In the genomic region with DNA sequence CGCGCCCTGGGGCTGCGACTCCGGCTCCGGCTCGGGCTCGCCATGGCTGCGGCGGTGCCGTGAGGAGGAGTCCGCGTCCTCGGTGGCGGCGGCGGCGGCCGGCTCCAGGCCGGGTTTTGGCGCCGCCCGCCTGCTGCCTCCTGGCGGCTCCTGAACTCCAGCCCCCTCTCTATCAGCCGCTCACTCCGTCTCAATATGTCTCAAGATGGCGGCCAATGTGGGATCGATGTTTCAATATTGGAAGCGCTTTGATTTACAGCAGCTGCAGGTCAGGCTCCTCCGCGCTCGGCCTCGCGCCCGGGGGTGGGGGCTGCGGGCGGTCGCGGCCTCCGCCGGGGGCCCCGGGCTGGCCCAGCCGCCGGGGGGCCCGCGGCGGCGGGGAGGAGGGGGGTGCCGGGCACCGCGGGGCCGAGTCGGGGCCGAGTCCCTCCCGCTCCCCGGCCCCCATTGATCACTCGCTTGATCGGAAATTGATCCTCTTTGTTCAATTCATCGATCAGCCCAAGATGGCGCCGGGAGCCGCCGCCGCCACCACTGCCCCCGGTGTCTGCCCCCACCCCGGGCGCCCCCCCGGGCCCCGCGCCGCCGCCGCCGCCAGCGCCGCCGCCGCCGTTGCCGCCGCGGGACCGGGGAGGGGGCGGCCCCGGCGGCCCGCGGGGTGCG, we compare ENCODE assay signal across 8 cellular contexts.
DNase-seq lines count a peak whose midpoint lies in the region; ATAC-seq and TF ChIP-seq lines count a peak whose summit lies in the region.

No MANE protein-coding gene starts in this region.

- in situ Hi-C loops in GM18951 (cut with MboI; ENCODE audit: low sequenced_read_pairs, unreplicated experiment): no loop called here

- H3K4me3 ChIP-seq in AG09309 (ENCODE audit: control insufficient read depth, low read depth, low read length): peak overlapping the region; percentile 79

- TF ChIP-seq CTCF in AG09309 (IDR thresholded peaks at IDR 0.05; ENCODE audit: control insufficient read depth, insufficient read depth, low read depth, low read length, missing control alignments): peak; percentile 2

- peak; percentile 52 for ATAC-seq in HG03196 (IDR thresholded peaks at IDR 0.05; ENCODE audit: unreplicated experiment)

- TF ChIP-seq POLR2A in GM18951 (IDR thresholded peaks at IDR 0.05; ENCODE audit: extremely low read depth, insufficient read depth, insufficient read length): peak; percentile 52

- peak; percentile 42 for DNase-seq in AG09309 (ENCODE audit: low read depth)
- peak; percentile 94 for DNase-seq in NCI-H69 (lab: John Stamatoyannopoulos, UW)
- peak; percentile 56 to 62 for DNase-seq in activated CD4-positive, alpha-beta T cell treated with anti-CD3 and anti-CD28 coated beads, Interleukin-2, amount 50 U/mL, for 4 hours
- DNase-seq in effector CD8-positive, alpha-beta T cell (lab: John Stamatoyannopoulos, UW): peak; percentile 54
- peak; percentile 61 for DNase-seq in medulla oblongata (ENCODE audit: extremely low spot score)
- DNase-seq in stimulated activated CD4-positive, alpha-beta T cell treated with anti-CD3 and anti-CD28 coated beads, TNF-alpha, amount 100 ng/mL, for 4 hours (ENCODE audit: low read depth in 3 of 3): peak; percentile 39 to 54 (median 50)

Comparison
In these comparisons a context has a peak if more than half of its experiments do, and no peak if none do; other contexts are left out.
1. Peak in every context shown above with its lines: DNase-seq, ATAC-seq and H3K4me3 ChIP-seq.
2. DNase-seq: peak in every context shown above with its lines; median percentile 94 in NCI-H69; 61 in medulla oblongata; 59 in activated CD4-positive, alpha-beta T cell treated with anti-CD3 and anti-CD28 coated beads, Interleukin-2, amount 50 U/mL, for 4 hours; 54 in effector CD8-positive, alpha-beta T cell; 50 in stimulated activated CD4-positive, alpha-beta T cell treated with anti-CD3 and anti-CD28 coated beads, TNF-alpha, amount 100 ng/mL, for 4 hours; 42 in AG09309.